34 cellular contexts compared by ENCODE assay signal in the genomic region with DNA sequence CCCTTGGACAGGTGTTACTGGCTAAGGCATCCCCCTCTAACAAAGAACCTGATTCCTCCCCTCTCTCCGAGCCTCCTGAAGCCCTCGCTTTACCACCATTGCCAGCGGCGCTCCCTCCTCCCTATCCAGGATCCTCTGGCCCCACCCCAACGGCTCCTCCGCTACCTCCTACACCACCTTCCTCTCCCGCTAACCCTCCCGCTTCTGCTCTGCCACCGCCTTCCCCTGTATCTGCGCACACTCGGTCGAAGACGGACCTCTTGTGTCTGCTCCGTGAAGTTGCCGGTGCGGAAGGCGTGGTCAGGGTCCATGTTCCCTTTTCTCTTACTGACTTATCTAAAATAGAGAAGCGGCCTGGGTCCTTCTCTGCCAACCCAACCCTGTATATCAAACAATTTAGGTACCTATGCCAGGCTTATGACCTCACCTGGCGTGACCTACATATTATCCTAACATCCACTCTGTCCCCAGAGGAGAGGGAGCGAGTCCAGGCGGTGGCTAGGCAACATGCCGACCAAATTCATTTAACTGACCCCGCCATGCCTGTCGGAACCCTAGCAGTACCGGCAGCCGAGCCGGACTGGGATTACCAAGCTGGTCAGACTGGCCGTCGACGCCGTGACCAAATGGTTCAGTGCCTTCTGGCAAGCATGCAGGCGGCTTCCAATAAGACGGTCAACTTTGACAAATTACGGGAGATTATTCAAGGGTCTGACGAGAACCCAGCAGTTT.
"Had no signal": no experiment of that assay in that cellular context is flagged by ENCODE, and none has a peak within 500 bp of the region (broad histone marks: within the 10 kb centered on the region; RNA-seq: fewer than 3 reads in every experiment).

No MANE protein-coding gene starts in this region.

- H3K4me1 ChIP-seq: Peyer's patch, SJSA1 had no signal

- H3K36me3 Mint-ChIP-seq: activated naive CD4-positive, alpha-beta T cell treated with anti-CD3 and anti-CD28 coated beads, Interleukin-2, amount 50 U/mL, for 72 hours had no signal

- H3K27ac ChIP-seq: brain microvascular endothelial cell, Peyer's patch, SJSA1, WERI-Rb-1 had no signal

- H3K4me3 ChIP-seq: Peyer's patch, SJSA1 had no signal

- H3K27me3 ChIP-seq: brain microvascular endothelial cell, Peyer's patch, SJSA1 had no signal

- H3K36me3 ChIP-seq: brain microvascular endothelial cell, Peyer's patch, SJSA1, WERI-Rb-1 had no signal

- H3K27me3 Mint-ChIP-seq: activated CD4-positive, alpha-beta memory T cell treated with anti-CD3 and anti-CD28 coated beads, Interleukin-2, amount 10 ng/mL, durations not matched to agents 7 days and 5 days; central memory CD8-positive, alpha-beta T cell had no signal

- ATAC-seq: activated naive CD4-positive, alpha-beta T cell treated with anti-CD3 and anti-CD28 coated beads, Interleukin-2, amount 50 U/mL, for 72 hours; activated T-cell treated with anti-CD3 and anti-CD28 coated beads, Interleukin-2, amount 50 U/mL, for 4 hours; PC-3 had no signal

- H3K27ac Mint-ChIP-seq: activated CD4-positive, alpha-beta memory T cell treated with anti-CD3 and anti-CD28 coated beads, Interleukin-2, amount 10 ng/mL, durations not matched to agents 7 days and 5 days; activated naive CD4-positive, alpha-beta T cell treated with anti-CD3 and anti-CD28 coated beads for 36 hours; activated naive CD4-positive, alpha-beta T cell treated with anti-CD3 and anti-CD28 coated beads, Interleukin-2, amount 50 U/mL, for 72 hours; activated T-helper 1 cell treated with anti-CD3 and anti-CD28 coated beads, Interleukin-12 subunit alpha, Interleukin-12 subunit beta, Interleukin-2, Interleukin-4 antibody, amounts not matched to agents 30 ng/mL and 10 ng/mL and 1 ng/mL, durations not matched to agents 14 hours and 24 hours and 36 hours had no signal

- H3K9me3 ChIP-seq: Peyer's patch, SJSA1 had no signal

- H3K4me1 Mint-ChIP-seq: activated CD4-positive, alpha-beta memory T cell treated with anti-CD3 and anti-CD28 coated beads, Interleukin-2, amount 10 ng/mL, durations not matched to agents 7 days and 5 days; central memory CD8-positive, alpha-beta T cell had no signal

- H3K4me3 Mint-ChIP-seq: activated CD4-positive, alpha-beta memory T cell treated with anti-CD3 and anti-CD28 coated beads, Interleukin-2, amount 10 ng/mL, durations not matched to agents 7 days and 5 days; activated naive CD4-positive, alpha-beta T cell treated with anti-CD3 and anti-CD28 coated beads for 36 hours; activated T-cell treated with anti-CD3 and anti-CD28 coated beads, Interleukin-2, amount 50 U/mL, for 4 hours; activated T-helper 1 cell treated with anti-CD3 and anti-CD28 coated beads, Interleukin-12 subunit alpha, Interleukin-12 subunit beta, Interleukin-2, Interleukin-4 antibody, amounts not matched to agents 30 ng/mL and 10 ng/mL and 1 ng/mL, durations not matched to agents 14 hours and 24 hours and 36 hours; central memory CD8-positive, alpha-beta T cell had no signal

- DNase-seq: activated CD4-positive, alpha-beta memory T cell treated with anti-CD3 and anti-CD28 coated beads, Interleukin-2, amount 10 ng/mL, durations not matched to agents 7 days and 5 days; activated CD4-positive, alpha-beta T cell treated with anti-CD3 and anti-CD28 coated beads for 1 hour; activated CD4-positive, alpha-beta T cell treated with anti-CD3 and anti-CD28 coated beads for 48 hours; activated CD4-positive, CD25-positive, alpha-beta regulatory T cell; activated gamma-delta T cell treated with Interleukin-2 at 50 U/mL for 16 hours; activated naive CD4-positive, alpha-beta T cell treated with anti-CD3 and anti-CD28 coated beads for 36 hours; activated T-cell treated with anti-CD3 and anti-CD28 coated beads for 4 hours; activated T-cell treated with anti-CD3 and anti-CD28 coated beads, Interleukin-2, amount 50 U/mL, for 4 hours; amniotic stem cell; brain microvascular endothelial cell; NCI-H1092 treated with DMSO at 0.1 percent for 48 hours; NCI-H1417; NCI-H146; NCI-H187; NCI-H2029 treated with DMSO at 0.1 percent for 48 hours; NCI-H2107; NCI-H2171; NCI-H510A; NCI-H526; NCI-H748 treated with DMSO at 0.1 percent for 48 hours; NK-92 treated with Interleukin-12 subunit alpha and Interleukin-12 subunit beta, amount 100 ng/mL, for 24 hours; PC-3; Peyer's patch; RPMI8226; SHP77 treated with DMSO at 0.1 percent for 48 hours; SW 1271; T-helper 1 cell; T-helper 2 cell; T1000; WERI-Rb-1 had no signal
